Comparison of ENCODE assay signal across 22 cellular contexts in genomic region chr18:59870623-59871130, GRCh38.
"Had no signal": no experiment of that assay in that cellular context is flagged by ENCODE, and none has a peak within 500 bp of the region (broad histone marks: within the 10 kb centered on the region; RNA-seq: fewer than 3 reads in every experiment).

No MANE protein-coding gene starts in this region.

- H3K27me3 Mint-ChIP-seq: stimulated activated naive B cell treated with anti-CD40 and anti-IgM and Interleukin-4, amounts not matched to agents 10 μg/mL and 1 μg/mL and 100 μg/mL, for 72 hours had no signal

- ATAC-seq: left cardiac atrium; natural killer cell; right lobe of liver; stimulated activated naive B cell treated with anti-CD40 and anti-IgM and Interleukin-4, amounts not matched to agents 10 μg/mL and 1 μg/mL and 100 μg/mL, for 72 hours had no signal

- H3K36me3 Mint-ChIP-seq: immature natural killer cell; natural killer cell; stimulated activated naive B cell treated with anti-CD40 and anti-IgM and Interleukin-4, amounts not matched to agents 10 μg/mL and 1 μg/mL and 100 μg/mL, for 72 hours; type B pancreatic cell had no signal

- H3K36me3 ChIP-seq: brain microvascular endothelial cell, esophagus squamous epithelium, right lobe of liver, spleen had no signal

- H3K4me1 ChIP-seq: esophagus squamous epithelium had no signal

- H3K27ac ChIP-seq: brain microvascular endothelial cell, esophagus squamous epithelium, right lobe of liver, spleen had no signal

- H3K27me3 ChIP-seq: brain microvascular endothelial cell, right lobe of liver, spleen had no signal

- H3K4me3 ChIP-seq: esophagus squamous epithelium, lung, right lobe of liver, spleen had no signal

- DNase-seq: activated CD4-positive, alpha-beta T cell treated with anti-CD3 and anti-CD28 coated beads, Interleukin-2, amount 50 U/mL, for 4 hours; activated CD4-positive, CD25-positive, alpha-beta regulatory T cell treated with anti-CD3 and anti-CD28 coated beads, Interleukin-2, amount 50 U/mL, for 72 hours; activated naive CD4-positive, alpha-beta T cell treated with anti-CD3 and anti-CD28 coated beads, Interleukin-2, amount 50 U/mL, for 16 hours; activated T-cell treated with anti-CD3 and anti-CD28 coated beads, Interleukin-2, amount 50 U/mL, for 1 hour; amygdala; brain microvascular endothelial cell; cerebellar nuclear complex; dermis blood vessel endothelial cell; esophagus squamous epithelium; immature natural killer cell; left cardiac atrium; natural killer cell; nucleus accumbens; right lobe of liver; spleen; stimulated activated CD4-positive, alpha-beta T cell treated with anti-CD3 and anti-CD28 coated beads, Interleukin-2, amount 100 ng/mL, for 24 hours; stimulated activated naive B cell treated with anti-CD40 and anti-IgM and Interleukin-4, amounts not matched to agents 10 μg/mL and 1 μg/mL and 100 μg/mL, for 72 hours; substantia nigra had no signal

- H3K27ac Mint-ChIP-seq: immature natural killer cell; natural killer cell; progenitor cell of endocrine pancreas; T-helper 2 cell treated with Interferon-gamma antibody and Interleukin-4, amounts not matched to agents 5 μg/mL and 100 μg/mL, for 36 hours; type B pancreatic cell had no signal

- H3K4me3 Mint-ChIP-seq: immature natural killer cell; natural killer cell; stimulated activated naive B cell treated with anti-CD40 and anti-IgM and Interleukin-4, amounts not matched to agents 10 μg/mL and 1 μg/mL and 100 μg/mL, for 72 hours; T-helper 2 cell treated with Interferon-gamma antibody and Interleukin-4, amounts not matched to agents 5 μg/mL and 100 μg/mL, for 36 hours; type B pancreatic cell had no signal

- H3K9me3 Mint-ChIP-seq: immature natural killer cell; natural killer cell; T-helper 2 cell treated with Interferon-gamma antibody and Interleukin-4, amounts not matched to agents 5 μg/mL and 100 μg/mL, for 36 hours; type B pancreatic cell had no signal
